Comparison of ENCODE assay signal across 1 cellular context in the genomic region with DNA sequence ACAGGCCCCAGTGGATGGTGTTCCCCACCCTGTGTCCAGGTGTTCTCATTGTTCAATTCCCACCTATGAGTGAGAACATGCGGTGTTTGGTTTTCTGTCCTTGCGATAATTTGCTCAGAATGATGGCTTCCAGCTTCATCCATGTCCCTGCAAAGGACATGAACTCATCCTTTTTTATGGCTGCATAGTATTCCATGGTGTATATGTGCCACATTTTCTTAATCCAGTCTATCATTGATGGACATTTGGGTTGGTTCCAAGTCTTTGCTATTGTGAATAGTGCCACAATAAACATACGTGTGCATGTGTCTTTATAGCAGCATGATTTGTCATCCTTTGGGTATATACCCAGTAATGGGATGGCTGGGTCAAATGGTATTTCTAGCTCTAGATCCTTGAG.
TF ChIP-seq lines count a peak whose summit lies in the region.
"Not testable (repeated sequence)": the region's sequence is repeated elsewhere in the genome, so short reads cannot be mapped to it uniquely, and the experiment has no call there.

No MANE protein-coding gene starts in this region.

- H3K27ac ChIP-seq in HEK293 (ENCODE audit: extremely low read depth, low read depth, low read length) = not testable (repeated sequence)

- not testable (repeated sequence) for H3K4me3 ChIP-seq in HEK293 (ENCODE audit: low read depth, low read length)

- H3K36me3 ChIP-seq in HEK293 (ENCODE audit: control insufficient read depth in 2 of 2, insufficient read depth in 1 of 2, low read length in 2 of 2) = not testable (repeated sequence)

- CTCF ChIA-PET in HEK293 (lab: Yijun Ruan, JAX) = interaction anchor here (1.6 to 3.9 kb wide), 3 partner anchors 21 to 273 kb away, joined by 4 to 28 read pairs (median 13); no protein-coding TSS in a partner anchor

- not testable (repeated sequence) for H3K4me1 ChIP-seq in HEK293 (ENCODE audit: control insufficient read depth, insufficient read depth, low read length)

- not testable (repeated sequence) for TF ChIP-seq CTCF in HEK293 (tag by site-specific recombination; IDR thresholded peaks at IDR 0.05)

- POLR2A ChIA-PET in HEK293 (lab: Yijun Ruan, JAX) = not testable (repeated sequence)

- not testable (repeated sequence) for H3K9me3 ChIP-seq in HEK293 (ENCODE audit: control insufficient read depth, insufficient read depth, low read depth, low read length)

TF ChIP-seq in HEK293, 187 proteins besides CTCF, POLR2A, EP300 and RAD21:
- peak; percentile 93 for TF ChIP-seq ZNF146 (tag by site-specific recombination; IDR thresholded peaks at IDR 0.05)
TF ChIP-seq in HEK293: peak in this region for 1; not testable (repeated sequence) for 186.
